ENCODE assay signal across 8 cellular contexts in the genomic region with DNA sequence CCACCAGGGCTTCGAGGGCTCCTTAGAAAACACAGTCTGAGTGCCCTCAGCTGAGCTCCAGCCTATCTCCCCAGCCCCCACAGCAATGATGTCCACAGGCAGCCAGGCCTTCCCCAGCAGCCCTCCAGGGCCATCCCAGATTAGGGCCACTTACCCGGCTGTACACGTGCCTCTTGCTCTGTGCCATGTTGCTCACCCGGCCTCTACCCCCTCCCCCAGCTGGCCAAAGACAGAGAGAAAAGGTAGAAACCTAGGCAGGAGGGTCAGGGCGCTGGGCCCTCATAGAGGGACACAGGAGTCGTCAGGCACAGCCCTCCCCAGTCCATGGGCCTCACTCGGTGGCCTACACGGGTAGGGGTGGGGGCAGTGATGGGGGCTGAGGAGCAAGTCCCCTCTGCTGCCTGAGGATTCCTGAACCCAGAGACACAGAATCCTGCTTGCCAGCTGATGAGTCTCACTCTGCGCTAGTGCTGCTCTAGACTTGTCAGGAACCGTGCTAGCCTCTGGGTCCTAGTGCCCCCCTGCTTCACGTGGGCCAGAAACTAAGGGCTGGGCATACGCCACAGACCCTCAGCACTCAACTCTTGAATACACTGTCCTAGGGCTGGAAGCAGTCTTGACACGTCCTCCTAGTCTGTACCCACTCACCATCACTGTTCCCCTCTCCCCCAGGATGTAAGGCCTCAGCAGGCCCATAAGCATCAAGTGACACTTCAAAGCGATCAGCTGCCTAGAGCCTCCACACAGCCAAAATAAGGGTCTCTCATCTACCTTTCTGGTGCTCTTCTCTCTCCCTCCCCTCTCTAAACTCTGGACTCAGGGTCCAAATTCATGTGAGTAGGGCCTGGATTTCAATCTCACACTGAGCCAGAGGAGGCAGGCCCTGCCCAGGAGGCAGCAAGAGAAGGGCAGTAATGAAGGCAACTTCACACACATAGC. TPM values are rescaled to one million over a fixed set of nuclear protein-coding genes. Genes with fewer than 3 reads are reported as not detected.
DNase-seq lines count a peak whose midpoint lies in the region; ATAC-seq and TF ChIP-seq lines count a peak whose summit lies in the region.

A gene (minus strand): TSS at position 461 of the 939 bp plus-strand sequence. CDS start 274 bp downstream, at position 187.

- peak within 1 kb of the TSS; percentile 76 for H3K4me3 Mint-ChIP-seq in chondrocyte (ENCODE audit: unreplicated experiment)

- H3K4me1 ChIP-seq in gastrocnemius medialis = peaks cover 47 to 49% of the 10 kb centered on the region in 2 donors

- peak within 1 kb of the TSS in 3 of 4 donors; percentile 22 to 40 (median 29) for H3K27ac ChIP-seq in gastrocnemius medialis

- H3K36me3 ChIP-seq in gastrocnemius medialis = peaks cover 0 to 20% of the 10 kb centered on the region in 2 donors

- no peaks in the 10 kb centered on the region for H3K27me3 Mint-ChIP-seq in chondrocyte (ENCODE audit: low read depth)

- no peak for TF ChIP-seq POLR2A in gastrocnemius medialis (IDR thresholded peaks at IDR 0.05)

- H3K9me3 Mint-ChIP-seq in chondrocyte (ENCODE audit: low read depth) = no peaks in the 10 kb centered on the region

- peak within 1 kb of the TSS; percentile 41 to 53 (median 50) for H3K4me3 ChIP-seq in gastrocnemius medialis

- peak; percentile 68 to 70 for ATAC-seq in gastrocnemius medialis
- no peak for ATAC-seq in HG03469 (IDR thresholded peaks at IDR 0.05; ENCODE audit: unreplicated experiment)

- H3K4me1 Mint-ChIP-seq in chondrocyte (ENCODE audit: low read depth) = peaks cover 34% of the 10 kb centered on the region

- no peak for TF ChIP-seq CTCF in AG09319 (IDR thresholded peaks at IDR 0.05; ENCODE audit: low read depth, low read length)
- no peak for TF ChIP-seq CTCF in chondrocyte (IDR thresholded peaks at IDR 0.05)
- TF ChIP-seq CTCF in gastrocnemius medialis (IDR thresholded peaks at IDR 0.05 in 4 of 5, conservative IDR thresholded peaks at IDR 0.05 in 1 of 5) = no peak

- peak within 1 kb of the TSS; percentile 82 for H3K27ac Mint-ChIP-seq in chondrocyte (ENCODE audit: unreplicated experiment)

- no peaks in the 10 kb centered on the region for H3K27me3 ChIP-seq in gastrocnemius medialis

- H3K9me3 ChIP-seq in gastrocnemius medialis = no peaks in the 10 kb centered on the region

- intact Hi-C loops in gastrocnemius medialis (cut with DNase I; ENCODE audit: low total_unique reads) = loop anchor here (10.0 kb wide), 2 partner anchors 455 to 645 kb away; a partner anchor contains a TSS

- H3K36me3 Mint-ChIP-seq in chondrocyte (ENCODE audit: low read depth) = peaks cover 14% of the 10 kb centered on the region

- in situ Hi-C loops in gastrocnemius medialis (cut with MboI; ENCODE audit: low sequenced_read_pairs in 4 of 4) = no loop called here

- peak; percentile 22 for DNase-seq in AG09319 (ENCODE audit: extremely low read depth, low read depth)
- DNase-seq in GM19240 (ENCODE audit: insufficient read length, low spot score) = peak; percentile 53
- DNase-seq in SK-N-DZ (ENCODE audit: low spot score) = peak; percentile 57
- no peak for DNase-seq in chondrocyte (ENCODE audit: low spot score)
- DNase-seq in islet precursor cell = peak; percentile 85
- peak in 1 of 2 donors; percentile 23 for DNase-seq in gastrocnemius medialis
- DNase-seq in effector CD4-positive, alpha-beta T cell = no peak

RNA-seq across cellular contexts. Expression of the gene that starts here (rescaled TPM):
- 89.8 and 95.2 TPM in 2 replicates for polyA plus RNA-seq in SK-N-DZ (2014; cell fraction: cytosol; rRNA removed)
- 106 and 183 TPM in 2 replicates for polyA plus RNA-seq in SK-N-DZ (2014; cell fraction: nucleus; rRNA removed)
- total RNA-seq in chondrocyte (157 to 167 TPM (median 161 TPM) in 3 replicates), gastrocnemius medialis (100 to 1,000 TPM in 2 of 4 donors, 10 to 100 TPM in 2; 89.8 to 127 (median 103) TPM)

Comparison
In these comparisons a context has a peak if more than half of its experiments do, and no peak if none do; other contexts are left out.
1. DNase-seq: peak in AG09319 (single experiment), GM19240 (single experiment), SK-N-DZ (single experiment) and islet precursor cell (single experiment); none in chondrocyte (single experiment) and effector CD4-positive, alpha-beta T cell (single experiment).